In the genomic region with DNA sequence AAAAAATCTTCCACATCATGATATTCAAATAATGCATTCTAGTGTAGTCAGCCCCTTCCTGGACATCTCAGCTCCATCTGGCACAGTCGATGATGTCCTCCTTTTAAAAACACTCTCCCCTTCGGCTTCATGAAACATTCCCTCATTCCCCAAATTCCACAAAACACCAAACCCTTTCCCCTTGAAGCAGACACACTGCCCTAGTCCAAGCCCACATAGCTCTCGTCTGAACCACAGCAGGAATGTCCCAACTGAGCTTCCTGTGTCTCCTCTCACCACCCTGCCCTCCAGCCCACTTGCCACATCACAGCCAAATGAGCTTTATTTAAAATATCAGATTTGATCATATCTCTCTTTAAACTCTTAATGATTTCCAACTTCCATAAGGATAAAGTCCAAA, we compare ENCODE assay signal across 10 cellular contexts.
A peak's percentile ranks its signal among the peaks of the same experiment; 100 is the strongest.
DNase-seq lines count a peak whose midpoint lies in the region; ATAC-seq and TF ChIP-seq lines count a peak whose summit lies in the region.
"Had no signal": no experiment of that assay in that cellular context is flagged by ENCODE, and none has a peak within 500 bp of the region (broad histone marks: within the 10 kb centered on the region; RNA-seq: fewer than 3 reads in every experiment).

No MANE protein-coding gene starts in this region.

- peak overlapping the region; percentile 69 for H3K9ac ChIP-seq in smooth muscle cell (ENCODE audit: low read depth)

- H3K27ac Mint-ChIP-seq in naive thymus-derived CD8-positive, alpha-beta T cell: peak overlapping the region in 1 of 10 donors; percentile 48
- H3K27ac Mint-ChIP-seq: stimulated activated naive B cell treated with anti-CD40 and anti-IgM and Interleukin-4, amounts not matched to agents 10 μg/mL and 1 μg/mL and 100 μg/mL, for 72 hours had no signal

- ATAC-seq in SK-N-SH treated with all-trans-retinoic acid at 6 μM for 48 hours: peak; percentile 88
- no peak for ATAC-seq in gastrocnemius medialis
- no peak for ATAC-seq in GM21619 (IDR thresholded peaks at IDR 0.05; ENCODE audit: unreplicated experiment)
- ATAC-seq in naive thymus-derived CD8-positive, alpha-beta T cell: no peak
- no peak for ATAC-seq in HG03342 (IDR thresholded peaks at IDR 0.05; ENCODE audit: unreplicated experiment)
- ATAC-seq: stimulated activated naive B cell treated with anti-CD40 and anti-IgM and Interleukin-4, amounts not matched to agents 10 μg/mL and 1 μg/mL and 100 μg/mL, for 72 hours had no signal

- H3K9me3 ChIP-seq in smooth muscle cell (replicated peaks; ENCODE audit: low read depth) (no peaks in the 10 kb centered on the region), gastrocnemius medialis (no peaks in the 10 kb centered on the region)

- peak overlapping the region; percentile 46 for H3K4me2 ChIP-seq in smooth muscle cell

- intact Hi-C loops in gastrocnemius medialis (cut with DNase I; ENCODE audit: low total_unique reads): no loop called here

- peaks cover 17% of the 10 kb centered on the region for H3F3A ChIP-seq in smooth muscle cell (ENCODE audit: low read depth)

- in situ Hi-C loops in gastrocnemius medialis (cut with MboI; ENCODE audit: low sequenced_read_pairs in 4 of 4): no loop called here

- H3K36me3 Mint-ChIP-seq in naive thymus-derived CD8-positive, alpha-beta T cell: peaks cover 0 to 2% (median 0%) of the 10 kb centered on the region in 3 donors
- H3K36me3 Mint-ChIP-seq: stimulated activated naive B cell treated with anti-CD40 and anti-IgM and Interleukin-4, amounts not matched to agents 10 μg/mL and 1 μg/mL and 100 μg/mL, for 72 hours had no signal

- peaks cover 0 to 16% (median 3%) of the 10 kb centered on the region in 5 donors for H3K27me3 Mint-ChIP-seq in naive thymus-derived CD8-positive, alpha-beta T cell

- H3K27ac ChIP-seq in smooth muscle cell (ENCODE audit: low read depth) (peak overlapping the region; percentile 97), gastrocnemius medialis (no peak overlapping the region)

- TF ChIP-seq CTCF in fibroblast of the aortic adventitia (IDR thresholded peaks at IDR 0.05; ENCODE audit: insufficient read depth, low read length): no peak
- TF ChIP-seq CTCF in smooth muscle cell (IDR thresholded peaks at IDR 0.05; ENCODE audit: borderline replicate concordance, insufficient read depth, poor library complexity, severe bottlenecking): no peak
- no peak for TF ChIP-seq CTCF in gastrocnemius medialis (IDR thresholded peaks at IDR 0.05 in 4 of 5, conservative IDR thresholded peaks at IDR 0.05 in 1 of 5)

- H3K27me3 ChIP-seq in smooth muscle cell (ENCODE audit: low read depth) (no peaks in the 10 kb centered on the region), gastrocnemius medialis (no peaks in the 10 kb centered on the region)

- no peaks in the 10 kb centered on the region for H3K9me3 Mint-ChIP-seq in naive thymus-derived CD8-positive, alpha-beta T cell
- H3K9me3 Mint-ChIP-seq: stimulated activated naive B cell treated with anti-CD40 and anti-IgM and Interleukin-4, amounts not matched to agents 10 μg/mL and 1 μg/mL and 100 μg/mL, for 72 hours had no signal

- peaks cover 9% of the 10 kb centered on the region for H3K4me1 ChIP-seq in smooth muscle cell (ENCODE audit: low read depth)
- no peaks in the 10 kb centered on the region for H3K4me1 ChIP-seq in gastrocnemius medialis

- no peak for TF ChIP-seq POLR2A in gastrocnemius medialis (IDR thresholded peaks at IDR 0.05)

- no peak overlapping the region for H3K4me3 ChIP-seq in fibroblast of the aortic adventitia (ENCODE audit: low read depth, low read length)
- H3K4me3 ChIP-seq in smooth muscle cell: no peak overlapping the region
- H3K4me3 ChIP-seq in gastrocnemius medialis: no peak overlapping the region

- peak; percentile 66 for DNase-seq in H4 (ENCODE audit: low spot score)
- DNase-seq in fibroblast of the aortic adventitia (ENCODE audit: low read depth): peak; percentile 94
- DNase-seq in smooth muscle cell (lab: John Stamatoyannopoulos, UW; ENCODE audit: unreplicated experiment): no peak
- DNase-seq in gastrocnemius medialis: no peak
- no peak for DNase-seq in naive thymus-derived CD8-positive, alpha-beta T cell
- DNase-seq: small intestine; stimulated activated naive B cell treated with anti-CD40 and anti-IgM and Interleukin-4, amounts not matched to agents 10 μg/mL and 1 μg/mL and 100 μg/mL, for 72 hours had no signal

- peaks cover 0 to 9% (median 2%) of the 10 kb centered on the region in 4 donors for H3K4me1 Mint-ChIP-seq in naive thymus-derived CD8-positive, alpha-beta T cell

- POLR2A ChIA-PET in naive thymus-derived CD8-positive, alpha-beta T cell (lab: Charles Lee): interaction anchor here (0.6 to 0.7 kb wide), 2 partner anchors 10 to 307 kb away, joined by 3 to 4 read pairs; no protein-coding TSS in a partner anchor

- no peak overlapping the region for H3K4me3 Mint-ChIP-seq in naive thymus-derived CD8-positive, alpha-beta T cell
- H3K4me3 Mint-ChIP-seq: stimulated activated naive B cell treated with anti-CD40 and anti-IgM and Interleukin-4, amounts not matched to agents 10 μg/mL and 1 μg/mL and 100 μg/mL, for 72 hours had no signal

- no peaks in the 10 kb centered on the region for H4K20me1 ChIP-seq in smooth muscle cell (ENCODE audit: low read depth)

- H3K36me3 ChIP-seq in smooth muscle cell (ENCODE audit: low read depth) (no peaks in the 10 kb centered on the region), gastrocnemius medialis (no peaks in the 10 kb centered on the region)

- H3K79me2 ChIP-seq in smooth muscle cell (ENCODE audit: low read depth): no peaks in the 10 kb centered on the region

- WGBS in smooth muscle cell (ENCODE audit: low lambda C conversion rate): 0% methylated on average over 3 of the region's 3 CpGs

- H2AFZ ChIP-seq in smooth muscle cell (ENCODE audit: low read depth): no peak overlapping the region

TF ChIP-seq in SK-N-SH treated with all-trans-retinoic acid at 6 μM for 48 hours, 23 proteins besides CTCF, POLR2A, EP300 and RAD21:
- TF ChIP-seq ISL1 (CRISPR knock-in tag; IDR thresholded peaks at IDR 0.05) (0 out of 2 replicates have a peak, but pooled peaks have one; percentile 51), SNAI2 (CRISPR knock-in tag; IDR thresholded peaks at IDR 0.05) (no peak)

Comparison
In these comparisons a context has a peak if more than half of its experiments do, and no peak if none do; other contexts are left out.
1. DNase-seq: peak in H4 (single experiment) and fibroblast of the aortic adventitia (single experiment); none in smooth muscle cell (single experiment), gastrocnemius medialis (0 of 2) and naive thymus-derived CD8-positive, alpha-beta T cell (0 of 10).